In genomic region chr5:74686962-74687751, GRCh38 we compare ENCODE assay signal across 2 cellular contexts.
TF ChIP-seq lines count a peak whose summit lies in the region.

No MANE protein-coding gene starts in this region.

TF ChIP-seq in K562, 482 proteins besides CTCF, POLR2A, EP300 and RAD21 (continues in another document):
- no peak for TF ChIP-seq PREB (CRISPR knock-in tag; IDR thresholded peaks at IDR 0.05)
- TF ChIP-seq ZMIZ1 (IDR thresholded peaks at IDR 0.05; ENCODE audit: low read depth in 2 of 2, low read length in 2 of 2): no peak
- TF ChIP-seq JUNB (CRISPR knock-in tag; conservative IDR thresholded peaks at IDR 0.05): no peak
- TF ChIP-seq RBM34 (IDR thresholded peaks at IDR 0.05; ENCODE audit: borderline replicate concordance, insufficient read depth, low read length): no peak
- no peak for TF ChIP-seq SMARCA5 (IDR thresholded peaks at IDR 0.05)
- no peak for TF ChIP-seq MNT (conservative IDR thresholded peaks at IDR 0.05)
- TF ChIP-seq IRF9 (tag; IDR thresholded peaks at IDR 0.05): no peak
- no peak for TF ChIP-seq IRF1 (CRISPR knock-in tag; IDR thresholded peaks at IDR 0.05; ENCODE audit: borderline replicate concordance)
- no peak for TF ChIP-seq KDM2B (CRISPR knock-in tag; IDR thresholded peaks at IDR 0.05)
- no peak for TF ChIP-seq YBX1 (IDR thresholded peaks at IDR 0.05)
- no peak for TF ChIP-seq HMGN3 (IDR thresholded peaks at IDR 0.05; ENCODE audit: borderline replicate concordance, extremely low read depth, insufficient read length, low read depth, low read length)
- no peak for TF ChIP-seq FOS (IDR thresholded peaks at IDR 0.05; ENCODE audit: extremely low read depth, insufficient read length)

TF ChIP-seq in liver, 16 proteins besides CTCF, POLR2A, EP300 and RAD21:
- TF ChIP-seq ZBTB33 (IDR thresholded peaks at IDR 0.05) (no peak), HNF4A (conservative IDR thresholded peaks at IDR 0.05) (peak; percentile 74 to 90), NR2F2 (IDR thresholded peaks at IDR 0.05) (no peak), JUND (IDR thresholded peaks at IDR 0.05) (peak in 1 of 2 donors; percentile 9), YY1 (IDR thresholded peaks at IDR 0.05) (peak; percentile 3), ATF3 (IDR thresholded peaks at IDR 0.05) (no peak), SP1 (IDR thresholded peaks at IDR 0.05) (no peak), FOXA2 (IDR thresholded peaks at IDR 0.05) (no peak), MAX (IDR thresholded peaks at IDR 0.05) (peak; percentile 35), GABPA (IDR thresholded peaks at IDR 0.05 in 1 of 2, conservative IDR thresholded peaks at IDR 0.05 in 1 of 2) (no peak), EGR1 (IDR thresholded peaks at IDR 0.05; ENCODE audit: low read depth in 2 of 2) (no peak), RXRA (IDR thresholded peaks at IDR 0.05) (peak; percentile 42 to 54), FOXA1 (IDR thresholded peaks at IDR 0.05) (no peak), REST (IDR thresholded peaks at IDR 0.05) (peak; percentile 17), HNF4G (IDR thresholded peaks at IDR 0.05) (no peak), TAF1 (conservative IDR thresholded peaks at IDR 0.05) (no peak)
TF ChIP-seq in liver: peak in this region for 6.
